Comparison of ENCODE assay signal across 8 cellular contexts in the genomic region with DNA sequence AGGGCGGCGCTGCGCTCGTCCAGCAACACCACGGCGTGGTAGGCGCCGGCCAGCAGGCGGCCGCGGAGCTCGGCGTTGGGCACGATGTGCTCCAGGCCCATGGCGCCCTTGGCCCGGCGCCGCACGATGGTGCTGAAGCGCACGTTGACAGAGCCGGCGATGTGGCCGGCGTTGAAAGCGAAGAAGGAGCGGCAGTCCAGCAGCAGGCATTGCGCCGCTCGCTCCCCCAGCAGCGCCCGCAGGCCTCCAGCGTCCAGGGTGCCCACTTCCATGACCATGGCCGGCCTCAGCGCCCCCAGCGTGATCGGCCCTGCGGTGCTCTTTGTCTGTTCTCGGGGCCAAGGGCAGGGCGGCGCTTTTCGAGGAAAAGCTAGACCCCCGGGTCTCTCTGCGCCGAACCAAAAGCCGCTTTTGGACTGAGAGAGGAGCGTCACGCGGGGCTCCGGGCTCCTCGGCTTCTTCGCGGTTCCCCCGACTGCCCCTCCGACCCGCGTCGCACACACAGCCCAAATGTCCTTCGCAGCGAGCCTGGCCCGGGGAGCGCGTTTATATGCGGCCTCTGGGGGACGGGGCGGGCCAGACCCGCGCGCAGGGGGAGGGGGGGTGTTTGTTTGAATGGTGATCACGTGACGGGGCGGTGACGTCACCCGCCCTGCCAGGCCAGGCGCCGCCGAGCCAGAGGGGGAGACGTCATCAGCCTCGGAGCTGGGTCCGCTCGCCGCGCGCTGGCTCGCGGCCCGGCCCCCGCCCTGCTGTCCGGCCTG. TPM values are rescaled to one million over a fixed set of nuclear protein-coding genes. Genes with fewer than 3 reads are reported as not detected.
DNase-seq lines count a peak whose midpoint lies in the region; ATAC-seq and TF ChIP-seq lines count a peak whose summit lies in the region.

A gene with protein sequence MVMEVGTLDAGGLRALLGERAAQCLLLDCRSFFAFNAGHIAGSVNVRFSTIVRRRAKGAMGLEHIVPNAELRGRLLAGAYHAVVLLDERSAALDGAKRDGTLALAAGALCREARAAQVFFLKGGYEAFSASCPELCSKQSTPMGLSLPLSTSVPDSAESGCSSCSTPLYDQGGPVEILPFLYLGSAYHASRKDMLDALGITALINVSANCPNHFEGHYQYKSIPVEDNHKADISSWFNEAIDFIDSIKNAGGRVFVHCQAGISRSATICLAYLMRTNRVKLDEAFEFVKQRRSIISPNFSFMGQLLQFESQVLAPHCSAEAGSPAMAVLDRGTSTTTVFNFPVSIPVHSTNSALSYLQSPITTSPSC (minus strand): TSS at position 521 of the 764 bp plus-strand sequence. CDS start 243 bp downstream, at position 278.

- ATAC-seq in GM18907 (IDR thresholded peaks at IDR 0.05; ENCODE audit: unreplicated experiment), result peak; percentile 60
- peak; percentile 43 for ATAC-seq in HG03139 (IDR thresholded peaks at IDR 0.05; ENCODE audit: unreplicated experiment)

- H3K27ac ChIP-seq in caudate nucleus (ENCODE audit: low read depth, low read length) (peak within 1 kb of the TSS; percentile 99), spleen (peak within 1 kb of the TSS; percentile 98 to 100 (median 100))

- peaks cover 3 to 37% (median 23%) of the 10 kb centered on the region in 6 donors for H3K36me3 ChIP-seq in spleen

- peak; percentile 99 for DNase-seq in AG08396 (ENCODE audit: low spot score)
- DNase-seq in NCI-H2227 (lab: John Stamatoyannopoulos, UW; ENCODE audit: unreplicated experiment), result peak; percentile 95
- peak; percentile 89 to 96 (median 92) for DNase-seq in activated CD4-positive, CD25-positive, alpha-beta regulatory T cell (lab: John Stamatoyannopoulos, UW)
- DNase-seq in caudate nucleus (lab: John Stamatoyannopoulos, UW), result peak; percentile 75 to 99 (median 96)
- DNase-seq in inferior parietal cortex (ENCODE audit: extremely low spot score), result peak; percentile 95
- peak; percentile 100 for DNase-seq in spleen

- peak within 1 kb of the TSS; percentile 58 to 87 (median 70) for H3K4me3 ChIP-seq in spleen

- TF ChIP-seq CTCF in spleen (IDR thresholded peaks at IDR 0.05 in 8 of 11, conservative IDR thresholded peaks at IDR 0.05 in 3 of 11), result peak in 8 of 11 experiments; percentile 14 to 62 (median 49)

- no peaks in the 10 kb centered on the region for H3K27me3 ChIP-seq in spleen (replicated peaks in 1 of 7)

- WGBS in spleen, 5 donors, result 0% methylated on average over 3 to 89 of the region's 89 CpGs

- H3K9me3 ChIP-seq in spleen, result no peaks in the 10 kb centered on the region

- peaks cover 22 to 89% (median 80%) of the 10 kb centered on the region in 6 donors for H3K4me1 ChIP-seq in spleen

- peak; percentile 95 to 100 (median 98) for TF ChIP-seq POLR2A in spleen (IDR thresholded peaks at IDR 0.05)

- intact Hi-C loops in spleen (cut with DNase I; ENCODE audit: low total_unique reads), result no loop called here

RNA-seq across cellular contexts. Expression of the gene that starts here (rescaled TPM):
- 100 to 1,000 TPM; 197 to 818 (median 376) TPM for total RNA-seq in spleen
- 100 to 1,000 TPM in 1 of 3 donors, 10 to 100 TPM in 2; 46.0 to 116 (median 68.9) TPM for polyA plus RNA-seq in spleen

Comparison
In these comparisons a context has a peak if more than half of its experiments do, and no peak if none do; other contexts are left out.
1. Peak in every context shown above with its lines: DNase-seq, ATAC-seq, H3K4me3 ChIP-seq and H3K27ac ChIP-seq.